1 cellular context compared by ENCODE assay signal in the genomic region with DNA sequence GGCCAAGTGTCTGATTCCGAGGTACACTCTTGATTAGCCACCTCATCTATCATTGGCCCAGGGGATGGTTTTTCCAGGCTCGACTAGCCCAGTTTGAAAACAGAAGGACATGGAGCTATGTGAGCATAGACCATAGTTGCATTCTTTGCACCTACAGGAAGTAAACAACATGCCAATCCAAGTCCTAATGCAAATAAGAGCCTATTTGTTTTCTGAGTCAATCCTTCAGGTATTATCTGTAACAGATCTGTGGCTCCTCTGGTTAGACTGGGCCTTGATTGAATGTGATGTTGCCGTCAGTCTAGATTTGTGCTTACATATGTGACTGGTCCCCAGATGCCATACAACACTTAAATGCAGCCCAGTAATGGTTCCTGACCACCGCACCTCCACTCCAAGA.
TF ChIP-seq lines count a peak whose summit lies in the region.

No MANE protein-coding gene starts in this region.

TF ChIP-seq in HepG2, 621 proteins besides CTCF, POLR2A, EP300 and RAD21 (continued from another document and continues in another):
- no peak for TF ChIP-seq ZNF552 (CRISPR knock-in tag; IDR thresholded peaks at IDR 0.05; ENCODE audit: borderline replicate concordance)
- TF ChIP-seq, protein P1, sequence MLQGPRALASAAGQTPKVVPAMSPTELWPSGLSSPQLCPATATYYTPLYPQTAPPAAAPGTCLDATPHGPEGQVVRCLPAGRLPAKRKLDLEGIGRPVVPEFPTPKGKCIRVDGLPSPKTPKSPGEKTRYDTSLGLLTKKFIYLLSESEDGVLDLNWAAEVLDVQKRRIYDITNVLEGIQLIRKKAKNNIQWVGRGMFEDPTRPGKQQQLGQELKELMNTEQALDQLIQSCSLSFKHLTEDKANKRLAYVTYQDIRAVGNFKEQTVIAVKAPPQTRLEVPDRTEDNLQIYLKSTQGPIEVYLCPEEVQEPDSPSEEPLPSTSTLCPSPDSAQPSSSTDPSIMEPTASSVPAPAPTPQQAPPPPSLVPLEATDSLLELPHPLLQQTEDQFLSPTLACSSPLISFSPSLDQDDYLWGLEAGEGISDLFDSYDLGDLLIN (CRISPR knock-in tag; IDR thresholded peaks at IDR 0.05; ENCODE audit: borderline replicate concordance): no peak
- no peak for TF ChIP-seq KDM3A (CRISPR knock-in tag; IDR thresholded peaks at IDR 0.05; ENCODE audit: low read depth)
- TF ChIP-seq, protein P2, sequence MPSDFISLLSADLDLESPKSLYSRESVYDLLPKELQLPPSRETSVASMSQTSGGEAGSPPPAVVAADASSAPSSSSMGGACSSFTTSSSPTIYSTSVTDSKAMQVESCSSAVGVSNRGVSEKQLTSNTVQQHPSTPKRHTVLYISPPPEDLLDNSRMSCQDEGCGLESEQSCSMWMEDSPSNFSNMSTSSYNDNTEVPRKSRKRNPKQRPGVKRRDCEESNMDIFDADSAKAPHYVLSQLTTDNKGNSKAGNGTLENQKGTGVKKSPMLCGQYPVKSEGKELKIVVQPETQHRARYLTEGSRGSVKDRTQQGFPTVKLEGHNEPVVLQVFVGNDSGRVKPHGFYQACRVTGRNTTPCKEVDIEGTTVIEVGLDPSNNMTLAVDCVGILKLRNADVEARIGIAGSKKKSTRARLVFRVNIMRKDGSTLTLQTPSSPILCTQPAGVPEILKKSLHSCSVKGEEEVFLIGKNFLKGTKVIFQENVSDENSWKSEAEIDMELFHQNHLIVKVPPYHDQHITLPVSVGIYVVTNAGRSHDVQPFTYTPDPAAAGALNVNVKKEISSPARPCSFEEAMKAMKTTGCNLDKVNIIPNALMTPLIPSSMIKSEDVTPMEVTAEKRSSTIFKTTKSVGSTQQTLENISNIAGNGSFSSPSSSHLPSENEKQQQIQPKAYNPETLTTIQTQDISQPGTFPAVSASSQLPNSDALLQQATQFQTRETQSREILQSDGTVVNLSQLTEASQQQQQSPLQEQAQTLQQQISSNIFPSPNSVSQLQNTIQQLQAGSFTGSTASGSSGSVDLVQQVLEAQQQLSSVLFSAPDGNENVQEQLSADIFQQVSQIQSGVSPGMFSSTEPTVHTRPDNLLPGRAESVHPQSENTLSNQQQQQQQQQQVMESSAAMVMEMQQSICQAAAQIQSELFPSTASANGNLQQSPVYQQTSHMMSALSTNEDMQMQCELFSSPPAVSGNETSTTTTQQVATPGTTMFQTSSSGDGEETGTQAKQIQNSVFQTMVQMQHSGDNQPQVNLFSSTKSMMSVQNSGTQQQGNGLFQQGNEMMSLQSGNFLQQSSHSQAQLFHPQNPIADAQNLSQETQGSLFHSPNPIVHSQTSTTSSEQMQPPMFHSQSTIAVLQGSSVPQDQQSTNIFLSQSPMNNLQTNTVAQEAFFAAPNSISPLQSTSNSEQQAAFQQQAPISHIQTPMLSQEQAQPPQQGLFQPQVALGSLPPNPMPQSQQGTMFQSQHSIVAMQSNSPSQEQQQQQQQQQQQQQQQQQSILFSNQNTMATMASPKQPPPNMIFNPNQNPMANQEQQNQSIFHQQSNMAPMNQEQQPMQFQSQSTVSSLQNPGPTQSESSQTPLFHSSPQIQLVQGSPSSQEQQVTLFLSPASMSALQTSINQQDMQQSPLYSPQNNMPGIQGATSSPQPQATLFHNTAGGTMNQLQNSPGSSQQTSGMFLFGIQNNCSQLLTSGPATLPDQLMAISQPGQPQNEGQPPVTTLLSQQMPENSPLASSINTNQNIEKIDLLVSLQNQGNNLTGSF (CRISPR knock-in tag; IDR thresholded peaks at IDR 0.05): no peak
- no peak for TF ChIP-seq ZNF44 (CRISPR knock-in tag; IDR thresholded peaks at IDR 0.05)
- no peak for TF ChIP-seq ZSCAN30 (CRISPR knock-in tag; IDR thresholded peaks at IDR 0.05)
- TF ChIP-seq, protein P3, sequence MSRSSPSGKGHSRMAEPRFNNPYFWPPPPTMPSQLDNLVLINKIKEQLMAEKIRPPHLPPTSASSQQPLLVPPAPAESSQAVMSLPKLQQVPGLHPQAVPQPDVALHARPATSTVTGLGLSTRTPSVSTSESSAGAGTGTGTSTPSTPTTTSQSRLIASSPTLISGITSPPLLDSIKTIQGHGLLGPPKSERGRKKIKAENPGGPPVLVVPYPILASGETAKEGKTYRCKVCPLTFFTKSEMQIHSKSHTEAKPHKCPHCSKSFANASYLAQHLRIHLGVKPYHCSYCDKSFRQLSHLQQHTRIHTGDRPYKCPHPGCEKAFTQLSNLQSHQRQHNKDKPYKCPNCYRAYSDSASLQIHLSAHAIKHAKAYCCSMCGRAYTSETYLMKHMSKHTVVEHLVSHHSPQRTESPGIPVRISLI (CRISPR knock-in tag; IDR thresholded peaks at IDR 0.05; ENCODE audit: borderline replicate concordance): no peak
- TF ChIP-seq ZSCAN25 (CRISPR knock-in tag; IDR thresholded peaks at IDR 0.05): no peak
- TF ChIP-seq BHLHE40 (IDR thresholded peaks at IDR 0.05; ENCODE audit: low read length): no peak; the same call in 1 of the 2 replicates
- TF ChIP-seq, protein P4, sequence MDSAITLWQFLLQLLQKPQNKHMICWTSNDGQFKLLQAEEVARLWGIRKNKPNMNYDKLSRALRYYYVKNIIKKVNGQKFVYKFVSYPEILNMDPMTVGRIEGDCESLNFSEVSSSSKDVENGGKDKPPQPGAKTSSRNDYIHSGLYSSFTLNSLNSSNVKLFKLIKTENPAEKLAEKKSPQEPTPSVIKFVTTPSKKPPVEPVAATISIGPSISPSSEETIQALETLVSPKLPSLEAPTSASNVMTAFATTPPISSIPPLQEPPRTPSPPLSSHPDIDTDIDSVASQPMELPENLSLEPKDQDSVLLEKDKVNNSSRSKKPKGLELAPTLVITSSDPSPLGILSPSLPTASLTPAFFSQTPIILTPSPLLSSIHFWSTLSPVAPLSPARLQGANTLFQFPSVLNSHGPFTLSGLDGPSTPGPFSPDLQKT (CRISPR knock-in tag; IDR thresholded peaks at IDR 0.05; ENCODE audit: borderline replicate concordance): no peak
- no peak for TF ChIP-seq SRF (IDR thresholded peaks at IDR 0.05; ENCODE audit: low read depth, low read length)
- TF ChIP-seq ZNF24 (IDR thresholded peaks at IDR 0.05): no peak
- TF ChIP-seq ARNT2 (CRISPR knock-in tag; IDR thresholded peaks at IDR 0.05; ENCODE audit: low read depth): no peak
- TF ChIP-seq ZNF883 (CRISPR knock-in tag; IDR thresholded peaks at IDR 0.05; ENCODE audit: not compliant biosample characterization): no peak
- no peak for TF ChIP-seq ZNF333 (CRISPR knock-in tag; IDR thresholded peaks at IDR 0.05; ENCODE audit: borderline replicate concordance)
- no peak for TF ChIP-seq MAFF (IDR thresholded peaks at IDR 0.05; ENCODE audit: low read depth, low read length)
- no peak for TF ChIP-seq NFKB2 (CRISPR knock-in tag; IDR thresholded peaks at IDR 0.05; ENCODE audit: borderline replicate concordance)
- TF ChIP-seq, protein P5, sequence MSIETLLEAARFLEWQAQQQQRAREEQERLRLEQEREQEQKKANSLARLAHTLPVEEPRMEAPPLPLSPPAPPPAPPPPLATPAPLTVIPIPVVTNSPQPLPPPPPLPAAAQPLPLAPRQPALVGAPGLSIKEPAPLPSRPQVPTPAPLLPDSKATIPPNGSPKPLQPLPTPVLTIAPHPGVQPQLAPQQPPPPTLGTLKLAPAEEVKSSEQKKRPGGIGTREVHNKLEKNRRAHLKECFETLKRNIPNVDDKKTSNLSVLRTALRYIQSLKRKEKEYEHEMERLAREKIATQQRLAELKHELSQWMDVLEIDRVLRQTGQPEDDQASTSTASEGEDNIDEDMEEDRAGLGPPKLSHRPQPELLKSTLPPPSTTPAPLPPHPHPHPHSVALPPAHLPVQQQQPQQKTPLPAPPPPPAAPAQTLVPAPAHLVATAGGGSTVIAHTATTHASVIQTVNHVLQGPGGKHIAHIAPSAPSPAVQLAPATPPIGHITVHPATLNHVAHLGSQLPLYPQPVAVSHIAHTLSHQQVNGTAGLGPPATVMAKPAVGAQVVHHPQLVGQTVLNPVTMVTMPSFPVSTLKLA (IDR thresholded peaks at IDR 0.05): no peak
- TF ChIP-seq JUNB (CRISPR knock-in tag; IDR thresholded peaks at IDR 0.05; ENCODE audit: borderline replicate concordance): peak; percentile 32; the same call in 1 of the 2 replicates
- no peak for TF ChIP-seq TRIM24 (CRISPR knock-in tag; IDR thresholded peaks at IDR 0.05)
- TF ChIP-seq ZNF207 (IDR thresholded peaks at IDR 0.05; ENCODE audit: borderline replicate concordance): no peak
- no peak for TF ChIP-seq RFXANK (CRISPR knock-in tag; IDR thresholded peaks at IDR 0.05)
- no peak for TF ChIP-seq MTA3 (CRISPR knock-in tag; IDR thresholded peaks at IDR 0.05)
- TF ChIP-seq ZNF878 (CRISPR knock-in tag; IDR thresholded peaks at IDR 0.05): peak; percentile 68; the same call in 1 of the 2 replicates
- TF ChIP-seq ZKSCAN5 (CRISPR knock-in tag; IDR thresholded peaks at IDR 0.05): no peak
- TF ChIP-seq, protein P6, sequence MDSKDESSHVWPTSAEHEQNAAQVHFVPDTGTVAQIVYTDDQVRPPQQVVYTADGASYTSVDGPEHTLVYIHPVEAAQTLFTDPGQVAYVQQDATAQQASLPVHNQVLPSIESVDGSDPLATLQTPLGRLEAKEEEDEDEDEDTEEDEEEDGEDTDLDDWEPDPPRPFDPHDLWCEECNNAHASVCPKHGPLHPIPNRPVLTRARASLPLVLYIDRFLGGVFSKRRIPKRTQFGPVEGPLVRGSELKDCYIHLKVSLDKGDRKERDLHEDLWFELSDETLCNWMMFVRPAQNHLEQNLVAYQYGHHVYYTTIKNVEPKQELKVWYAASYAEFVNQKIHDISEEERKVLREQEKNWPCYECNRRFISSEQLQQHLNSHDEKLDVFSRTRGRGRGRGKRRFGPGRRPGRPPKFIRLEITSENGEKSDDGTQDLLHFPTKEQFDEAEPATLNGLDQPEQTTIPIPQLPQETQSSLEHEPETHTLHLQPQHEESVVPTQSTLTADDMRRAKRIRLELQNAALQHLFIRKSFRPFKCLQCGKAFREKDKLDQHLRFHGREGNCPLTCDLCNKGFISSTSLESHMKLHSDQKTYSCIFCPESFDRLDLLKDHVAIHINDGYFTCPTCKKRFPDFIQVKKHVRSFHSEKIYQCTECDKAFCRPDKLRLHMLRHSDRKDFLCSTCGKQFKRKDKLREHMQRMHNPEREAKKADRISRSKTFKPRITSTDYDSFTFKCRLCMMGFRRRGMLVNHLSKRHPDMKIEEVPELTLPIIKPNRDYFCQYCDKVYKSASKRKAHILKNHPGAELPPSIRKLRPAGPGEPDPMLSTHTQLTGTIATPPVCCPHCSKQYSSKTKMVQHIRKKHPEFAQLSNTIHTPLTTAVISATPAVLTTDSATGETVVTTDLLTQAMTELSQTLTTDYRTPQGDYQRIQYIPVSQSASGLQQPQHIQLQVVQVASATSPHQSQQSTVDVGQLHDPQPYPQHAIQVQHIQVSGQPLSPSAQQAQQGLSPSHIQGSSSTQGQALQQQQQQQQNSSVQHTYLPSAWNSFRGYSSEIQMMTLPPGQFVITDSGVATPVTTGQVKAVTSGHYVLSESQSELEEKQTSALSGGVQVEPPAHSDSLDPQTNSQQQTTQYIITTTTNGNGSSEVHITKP (CRISPR knock-in tag; IDR thresholded peaks at IDR 0.05; ENCODE audit: low read depth): peak; percentile 42; the same call in 1 of the 2 replicates
- no peak for TF ChIP-seq ZNF615 (CRISPR knock-in tag; IDR thresholded peaks at IDR 0.05; ENCODE audit: borderline replicate concordance)
- no peak for TF ChIP-seq ZZZ3 (CRISPR knock-in tag; IDR thresholded peaks at IDR 0.05; ENCODE audit: borderline replicate concordance)
- no peak for TF ChIP-seq KLF6 (CRISPR knock-in tag; IDR thresholded peaks at IDR 0.05)
- TF ChIP-seq TGIF2 (CRISPR knock-in tag; IDR thresholded peaks at IDR 0.05): no peak
- TF ChIP-seq NCOA1 (CRISPR knock-in tag; IDR thresholded peaks at IDR 0.05): no peak
- no peak for TF ChIP-seq ZIK1 (CRISPR knock-in tag; IDR thresholded peaks at IDR 0.05; ENCODE audit: borderline replicate concordance, low read depth)
- no peak for TF ChIP-seq NR1H2 (CRISPR knock-in tag; IDR thresholded peaks at IDR 0.05; ENCODE audit: borderline replicate concordance, low read depth)
- no peak for TF ChIP-seq NKX3-1 (CRISPR knock-in tag; IDR thresholded peaks at IDR 0.05)
- peak; percentile 86; the same call in 1 of the 2 replicates for TF ChIP-seq FOXK1 (CRISPR knock-in tag; IDR thresholded peaks at IDR 0.05; ENCODE audit: borderline replicate concordance, low read depth)
- no peak for TF ChIP-seq ASH2L (IDR thresholded peaks at IDR 0.05; ENCODE audit: insufficient read length, low read depth, low read length)
- TF ChIP-seq ZNF891 (CRISPR knock-in tag; IDR thresholded peaks at IDR 0.05): no peak
- TF ChIP-seq, protein P7, sequence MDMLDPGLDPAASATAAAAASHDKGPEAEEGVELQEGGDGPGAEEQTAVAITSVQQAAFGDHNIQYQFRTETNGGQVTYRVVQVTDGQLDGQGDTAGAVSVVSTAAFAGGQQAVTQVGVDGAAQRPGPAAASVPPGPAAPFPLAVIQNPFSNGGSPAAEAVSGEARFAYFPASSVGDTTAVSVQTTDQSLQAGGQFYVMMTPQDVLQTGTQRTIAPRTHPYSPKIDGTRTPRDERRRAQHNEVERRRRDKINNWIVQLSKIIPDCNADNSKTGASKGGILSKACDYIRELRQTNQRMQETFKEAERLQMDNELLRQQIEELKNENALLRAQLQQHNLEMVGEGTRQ (IDR thresholded peaks at IDR 0.05; ENCODE audit: low read depth, low read length): no peak
- TF ChIP-seq, protein P7 (CRISPR knock-in tag; IDR thresholded peaks at IDR 0.05; ENCODE audit: borderline replicate concordance): no peak
- no peak for TF ChIP-seq ISX (CRISPR knock-in tag; conservative IDR thresholded peaks at IDR 0.05)
- TF ChIP-seq ZNF562 (CRISPR knock-in tag; IDR thresholded peaks at IDR 0.05; ENCODE audit: borderline replicate concordance): no peak
- TF ChIP-seq POLR2AphosphoS2 (IDR thresholded peaks at IDR 0.05; ENCODE audit: low read depth, low read length): no peak
